Comparison of ENCODE assay signal across 8 cellular contexts in the genomic region with DNA sequence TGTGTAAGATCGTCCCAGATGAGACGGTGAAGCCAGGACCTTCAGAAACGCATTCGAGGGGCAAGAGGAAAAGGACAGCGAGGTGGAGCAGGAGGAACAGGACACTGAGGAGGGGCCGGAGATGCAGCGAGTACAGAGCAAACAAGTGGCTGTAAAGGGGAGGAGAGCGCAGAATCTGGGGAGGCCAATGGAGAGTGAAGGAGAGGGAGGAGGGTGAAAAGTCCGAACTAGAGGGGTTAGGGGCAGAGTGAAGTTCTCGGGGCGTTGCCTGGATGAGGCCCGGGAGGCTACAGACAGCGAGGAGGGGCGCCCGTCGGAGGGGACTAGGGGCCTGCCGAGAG. TPM values are rescaled to one million over a fixed set of nuclear protein-coding genes. Genes with fewer than 3 reads are reported as not detected.
DNase-seq lines count a peak whose midpoint lies in the region; ATAC-seq and TF ChIP-seq lines count a peak whose summit lies in the region.

No MANE protein-coding gene starts in this region.

- H3K9ac ChIP-seq in HUES6 (ENCODE audit: low read length), result peak overlapping the region; percentile 43

- no peak for ATAC-seq in HG03469 (IDR thresholded peaks at IDR 0.05; ENCODE audit: unreplicated experiment)
- ATAC-seq in GM19035 (IDR thresholded peaks at IDR 0.05; ENCODE audit: unreplicated experiment), result no peak

- TF ChIP-seq CTCF in AG04450 (IDR thresholded peaks at IDR 0.05; ENCODE audit: low read depth, low read length) (no peak), brain microvascular endothelial cell (IDR thresholded peaks at IDR 0.05; ENCODE audit: low read depth, low read length, missing control alignments) (no peak)

- 43 to 47% methylated on average over 14 to 17 of the region's 17 CpGs for WGBS in mesodermal cell (ENCODE audit: insufficient coverage in 2 of 2), 2 experiments

- in situ Hi-C loops in brain microvascular endothelial cell (cut with HindIII; ENCODE audit: low pct_ligation_motif_present, low sequenced_read_pairs), result no loop called here

- peaks cover 2% of the 10 kb centered on the region for H3K27me3 ChIP-seq in AG04450 (ENCODE audit: control insufficient read depth, insufficient read depth, low read length)
- peaks cover 4% of the 10 kb centered on the region; the same call in 1 of the 2 replicates for H3K27me3 ChIP-seq in HUES6 (ENCODE audit: control insufficient read depth, insufficient read depth, low read length)
- H3K27me3 ChIP-seq in brain microvascular endothelial cell (replicated peaks), result peaks cover 5% of the 10 kb centered on the region

- peaks cover 21% of the 10 kb centered on the region for H3K4me1 ChIP-seq in HUES6 (ENCODE audit: control insufficient read depth, insufficient read depth, low read length)
- H3K4me1 ChIP-seq in mesodermal cell (ENCODE audit: control insufficient read depth, insufficient read depth, low read length, poor library complexity, severe bottlenecking), result peaks cover 5% of the 10 kb centered on the region

- POLR2A ChIA-PET in AG04450 (lab: Yijun Ruan, JAX), result no interaction called here

- H3K9me3 ChIP-seq in AG04450 (ENCODE audit: control insufficient read depth, insufficient read depth, low read length), result no peaks in the 10 kb centered on the region; the same call in 1 of the 2 replicates
- H3K9me3 ChIP-seq in HUES6 (ENCODE audit: control insufficient read depth, insufficient read depth, low read depth, low read length), result no peaks in the 10 kb centered on the region
- no peaks in the 10 kb centered on the region for H3K9me3 ChIP-seq in mesodermal cell (ENCODE audit: control insufficient read depth, low read length)

- H3K4me3 ChIP-seq in AG04450 (ENCODE audit: low read depth, low read length) (peak overlapping the region; percentile 60), HUES6 (ENCODE audit: low read depth, low read length) (peak overlapping the region; percentile 78), brain microvascular endothelial cell (ENCODE audit: low read depth, low read length) (peak overlapping the region; percentile 54), mesodermal cell (ENCODE audit: extremely low read depth, insufficient read depth, low read length, poor library complexity, severe bottlenecking) (peak overlapping the region; percentile 44)

- peaks cover 20% of the 10 kb centered on the region for H3K36me3 ChIP-seq in HUES6 (ENCODE audit: control insufficient read depth, insufficient read depth, low read length)
- peaks cover 8% of the 10 kb centered on the region for H3K36me3 ChIP-seq in brain microvascular endothelial cell (replicated peaks)
- H3K36me3 ChIP-seq in mesodermal cell (ENCODE audit: control insufficient read depth, insufficient read depth, low read length), result peaks cover 22% of the 10 kb centered on the region

- CTCF ChIA-PET in AG04450 (lab: Charles Lee), result interaction anchor here (1.3 kb wide), 1 partner anchor 10 kb away, joined by 8 read pairs; no protein-coding TSS in a partner anchor

- no peak for DNase-seq in AG04450 (ENCODE audit: low read depth, low spot score)
- no peak for DNase-seq in brain microvascular endothelial cell
- DNase-seq in DMS79 (lab: John Stamatoyannopoulos, UW), result no peak
- no peak for DNase-seq in activated gamma-delta T cell treated with Interleukin-2 at 50 U/mL for 16 hours

- no peak overlapping the region for H3K27ac ChIP-seq in AG04450 (ENCODE audit: low read depth, low read length)
- H3K27ac ChIP-seq in HUES6 (ENCODE audit: low read depth, low read length), result no peak overlapping the region
- H3K27ac ChIP-seq in brain microvascular endothelial cell, result no peak overlapping the region
- no peak overlapping the region for H3K27ac ChIP-seq in mesodermal cell (ENCODE audit: low read depth, low read length, severe bottlenecking)

RNA-seq across cellular contexts. Expression of a gene that starts 8.8 kb away (rescaled TPM):
- polyA plus RNA-seq in AG04450 (2011; rRNA removed), result 40.6 and 48.6 TPM in 2 replicates
- 39.5 and 40.5 TPM in 2 replicates for polyA minus RNA-seq in AG04450 (2011; rRNA and poly(A)+ RNA removed)
- polyA plus RNA-seq in mesodermal cell (2013, experiment 1 of 2), result 30.2 TPM
- 27.8 TPM for polyA plus RNA-seq in mesodermal cell (2013, experiment 2 of 2)

RNA-seq across cellular contexts. Expression of a gene that starts 14.9 kb away (rescaled TPM):
- polyA plus RNA-seq in AG04450 (2011; rRNA removed), result 12.6 and 17.8 TPM in 2 replicates
- polyA minus RNA-seq in AG04450 (2011; rRNA and poly(A)+ RNA removed), result 6.8 and 7.4 TPM in 2 replicates
- 35.1 TPM for polyA plus RNA-seq in mesodermal cell (2013, experiment 1 of 2)
- 28.8 TPM for polyA plus RNA-seq in mesodermal cell (2013, experiment 2 of 2)

RNA-seq across cellular contexts. Expression of a gene that starts 24.4 kb away (rescaled TPM):
- polyA plus RNA-seq in AG04450 (2011; rRNA removed), result 0.06 and 0.16 TPM in 2 replicates
- 0.13 TPM in 1 of 2 replicates, not detected in the other for polyA minus RNA-seq in AG04450 (2011; rRNA and poly(A)+ RNA removed)
- polyA plus RNA-seq in mesodermal cell (2013, experiment 1 of 2), result 0.18 TPM
- 0.30 TPM for polyA plus RNA-seq in mesodermal cell (2013, experiment 2 of 2)

RNA-seq across cellular contexts. Expression of a gene that starts 27.2 kb away (rescaled TPM):
- 9.0 and 12.2 TPM in 2 replicates for polyA plus RNA-seq in AG04450 (2011; rRNA removed)
- polyA minus RNA-seq in AG04450 (2011; rRNA and poly(A)+ RNA removed), result 3.4 and 4.4 TPM in 2 replicates
- 12.3 TPM for polyA plus RNA-seq in mesodermal cell (2013, experiment 1 of 2)
- 10.1 TPM for polyA plus RNA-seq in mesodermal cell (2013, experiment 2 of 2)
